Comparison of ENCODE assay signal across 21 cellular contexts in the genomic region with DNA sequence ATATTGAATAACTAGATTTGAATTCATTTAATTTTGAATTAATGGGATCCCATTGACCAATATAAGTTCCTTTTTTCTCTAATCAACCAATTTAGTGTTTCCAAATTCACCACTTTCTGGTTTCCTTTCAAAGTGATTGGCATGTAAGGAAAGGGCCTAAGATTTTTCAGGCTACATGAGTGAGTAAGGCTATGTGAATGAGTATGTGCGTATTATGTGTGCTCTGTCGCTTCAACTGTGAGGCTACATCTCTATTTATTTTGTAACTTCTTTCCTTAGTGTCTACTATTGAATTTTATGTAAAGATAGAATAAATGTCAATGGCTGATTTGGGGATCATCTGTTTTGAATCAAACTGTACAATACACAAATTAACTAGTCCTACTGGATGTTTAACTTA.
DNase-seq lines count a peak whose midpoint lies in the region; ATAC-seq, FAIRE-seq and TF ChIP-seq lines count a peak whose summit lies in the region.
"Had no signal": no experiment of that assay in that cellular context is flagged by ENCODE, and none has a peak within 500 bp of the region (broad histone marks: within the 10 kb centered on the region; RNA-seq: fewer than 3 reads in every experiment).

No MANE protein-coding gene starts in this region.

- H3K4me2 ChIP-seq in astrocyte (ENCODE audit: low read length) (peak overlapping the region; percentile 26), mesendoderm (ENCODE audit: low read length) (no peak overlapping the region)
- H3K4me2 ChIP-seq: PC-9 had no signal

- no peak overlapping the region for H4K5ac ChIP-seq in mesendoderm (ENCODE audit: low read length)

- H3K9me3 ChIP-seq in astrocyte (ENCODE audit: insufficient read depth, low read depth, low read length): no peaks in the 10 kb centered on the region

- no peak for FAIRE-seq in astrocyte (lab: Jason Lieb, UNC)
- FAIRE-seq: GM12878 had no signal

- DNase-seq in HCEC 1CT: peak; percentile 11
- peak; percentile 35 for DNase-seq in astrocyte (ENCODE audit: low read depth)
- DNase-seq in mesendoderm: peak; percentile 36
- DNase-seq in erythroblast (lab: John Stamatoyannopoulos, UW): no peak
- no peak for DNase-seq in activated CD8-positive, alpha-beta memory T cell treated with anti-CD3 and anti-CD28 coated beads for 24 hours
- DNase-seq in NOMO-1 treated with dmso at 0.1 percent for 144 hours (lab: John Stamatoyannopoulos, UW; ENCODE audit: unreplicated experiment): no peak
- no peak for DNase-seq in Right ventricle myocardium superior
- DNase-seq: 8988T, GDM1, Karpas-422, NCI-H1105, NCI-H1436 treated with DMSO at 0.1 percent for 48 hours, NCI-H187 treated with DMSO at 0.1 percent for 48 hours, NCI-H2227 treated with DMSO at 0.1 percent for 48 hours, NCI-H510A, NCI-H69, PC-9 had no signal

- no peaks in the 10 kb centered on the region for H3K9me3 Mint-ChIP-seq in astrocyte (ENCODE audit: unreplicated experiment)

- no peak overlapping the region for H3K4ac ChIP-seq in mesendoderm (ENCODE audit: low read depth, low read length)

- H4K20me1 ChIP-seq in astrocyte (ENCODE audit: insufficient read depth, low read length): no peaks in the 10 kb centered on the region

- TF ChIP-seq CTCF in astrocyte (IDR thresholded peaks at IDR 0.05; ENCODE audit: insufficient read depth, low read depth, low read length): no peak

- no peak for TF ChIP-seq POLR2A in erythroblast (IDR thresholded peaks at IDR 0.05; ENCODE audit: low read length)

- peak overlapping the region; percentile 100 for H3K27ac Mint-ChIP-seq in astrocyte (ENCODE audit: unreplicated experiment)

- H3K79me2 ChIP-seq in ACC112 (ENCODE audit: control insufficient read depth, insufficient read depth, low read length, unreplicated experiment): no peaks in the 10 kb centered on the region
- H3K79me2 ChIP-seq in astrocyte (ENCODE audit: insufficient read depth, low read length): no peaks in the 10 kb centered on the region
- H3K79me2 ChIP-seq in mesendoderm (ENCODE audit: control insufficient read depth, insufficient read depth, low read length): no peaks in the 10 kb centered on the region

- no peak overlapping the region for H3K56ac ChIP-seq in mesendoderm (ENCODE audit: low read length)

- H3K27me3 ChIP-seq in ACC112 (ENCODE audit: insufficient read depth, low read length) (no peaks in the 10 kb centered on the region), astrocyte (ENCODE audit: insufficient read depth, low read length) (no peaks in the 10 kb centered on the region), mesendoderm (ENCODE audit: insufficient read depth, low read length, poor library complexity) (no peaks in the 10 kb centered on the region)

- WGBS in mesendoderm (ENCODE audit: extremely low coverage, insufficient coverage, low lambda C conversion rate): no CpG with 5 or more reads among the region's 2 CpGs

- no peak overlapping the region for H2AK5ac ChIP-seq in mesendoderm (ENCODE audit: low read length)

- H2BK120ac ChIP-seq in mesendoderm (ENCODE audit: low read depth, low read length): no peak overlapping the region

- peaks cover 8% of the 10 kb centered on the region for H3K4me1 ChIP-seq in ACC112 (ENCODE audit: control insufficient read depth, insufficient read depth, low read length, unreplicated experiment)
- H3K4me1 ChIP-seq in astrocyte (ENCODE audit: insufficient read depth, low read length): peaks cover 3% of the 10 kb centered on the region
- H3K4me1 ChIP-seq in mesendoderm (ENCODE audit: control insufficient read depth, low read depth, low read length): no peaks in the 10 kb centered on the region

- H3K36me3 ChIP-seq in ACC112 (ENCODE audit: insufficient read depth, low read length): no peaks in the 10 kb centered on the region
- H3K36me3 ChIP-seq in astrocyte (ENCODE audit: insufficient read depth, low read length): no peaks in the 10 kb centered on the region
- H3K36me3 ChIP-seq in mesendoderm (ENCODE audit: control insufficient read depth, insufficient read depth, low read length): no peaks in the 10 kb centered on the region

- H3K9ac ChIP-seq in astrocyte (ENCODE audit: low read length): no peak overlapping the region
- no peak overlapping the region for H3K9ac ChIP-seq in mesendoderm (ENCODE audit: low read length)

- H3K4me3 Mint-ChIP-seq in astrocyte (ENCODE audit: unreplicated experiment): peak overlapping the region; percentile 69

- H3K27me3 Mint-ChIP-seq in astrocyte (ENCODE audit: low read depth, unreplicated experiment): no peaks in the 10 kb centered on the region

- intact Hi-C loops in Right ventricle myocardium superior (cut with DNase I): no loop called here

- peaks cover 17% of the 10 kb centered on the region for H3K4me1 Mint-ChIP-seq in astrocyte (ENCODE audit: low read depth, unreplicated experiment)

- H2BK15ac ChIP-seq in mesendoderm (replicated peaks; ENCODE audit: low read depth): no peak overlapping the region

- H3K23ac ChIP-seq in mesendoderm (ENCODE audit: low read length): no peak overlapping the region

- H3K36me3 Mint-ChIP-seq in astrocyte (ENCODE audit: low read depth, unreplicated experiment): no peaks in the 10 kb centered on the region

- H2AFZ ChIP-seq in ACC112 (ENCODE audit: low read length, unreplicated experiment): peak overlapping the region; percentile 6
- H2AFZ ChIP-seq in astrocyte (ENCODE audit: low read depth, low read length): no peak overlapping the region
- H2AFZ ChIP-seq: PC-9 had no signal

- H3K18ac ChIP-seq in mesendoderm (ENCODE audit: low read length): no peak overlapping the region

- H3K27ac ChIP-seq in ACC112 (ENCODE audit: low read depth, low read length): peak overlapping the region; percentile 7; the same call in 1 of the 2 replicates
- peak overlapping the region; percentile 58 for H3K27ac ChIP-seq in astrocyte (ENCODE audit: low read depth, low read length)
- no peak overlapping the region for H3K27ac ChIP-seq in mesendoderm (ENCODE audit: low read depth, low read length)
- H3K27ac ChIP-seq: HL-60, PC-9 had no signal

- no peak overlapping the region for H2BK5ac ChIP-seq in mesendoderm (ENCODE audit: low read length)

- no peak for ATAC-seq in Right ventricle myocardium superior (ENCODE audit: poor library complexity)
- ATAC-seq: GM12878, Right ventricle myocardium inferior had no signal

- no peaks in the 10 kb centered on the region for H3K79me1 ChIP-seq in mesendoderm (ENCODE audit: low read length)

- no peak overlapping the region for H4K8ac ChIP-seq in mesendoderm (ENCODE audit: low read depth, low read length)

- H3K4me3 ChIP-seq in ACC112 (ENCODE audit: low read depth, low read length) (no peak overlapping the region), astrocyte (ENCODE audit: insufficient read depth, low read depth, low read length) (no peak overlapping the region), mesendoderm (ENCODE audit: low read length) (no peak overlapping the region)
- H3K4me3 ChIP-seq: GM12878, PC-9 had no signal

Comparison
In these comparisons a context has a peak if more than half of its experiments do, and no peak if none do; other contexts are left out.
1. DNase-seq: peak in HCEC 1CT (single experiment), astrocyte (single experiment) and mesendoderm (single experiment); none in erythroblast (0 of 2), activated CD8-positive, alpha-beta memory T cell treated with anti-CD3 and anti-CD28 coated beads for 24 hours (single experiment), NOMO-1 treated with dmso at 0.1 percent for 144 hours (single experiment) and Right ventricle myocardium superior (single experiment).